Comparison of ENCODE assay signal across 9 cellular contexts in genomic region chr16:22670551-22670970, GRCh38.
DNase-seq lines count a peak whose midpoint lies in the region; ATAC-seq, FAIRE-seq and TF ChIP-seq lines count a peak whose summit lies in the region.
"Had no signal": no experiment of that assay in that cellular context is flagged by ENCODE, and none has a peak within 500 bp of the region (broad histone marks: within the 10 kb centered on the region; RNA-seq: fewer than 3 reads in every experiment).

No MANE protein-coding gene starts in this region.

- no peak overlapping the region for H3K27ac ChIP-seq in endodermal cell (ENCODE audit: low read depth, low read length)
- H3K27ac ChIP-seq in kidney (ENCODE audit: low read depth in 2 of 2, low read length in 2 of 2), result no peak overlapping the region

- H3K4me3 ChIP-seq in endodermal cell (ENCODE audit: low read length), result no peak overlapping the region
- no peak overlapping the region for H3K4me3 ChIP-seq in kidney (ENCODE audit: low read length in 2 of 2)

- 32 to 38% methylated on average over 6 of the region's 6 CpGs for WGBS in endodermal cell (ENCODE audit: insufficient coverage in 1 of 2, insufficient read length in 1 of 2), 2 experiments

- TF ChIP-seq CTCF in endodermal cell (conservative IDR thresholded peaks at IDR 0.05), result no peak
- TF ChIP-seq CTCF in kidney (IDR thresholded peaks at IDR 0.05; ENCODE audit: borderline replicate concordance, extremely low read depth, insufficient read depth), result no peak

- no peak overlapping the region for H3K27ac Mint-ChIP-seq in activated T-cell treated with anti-CD3 and anti-CD28 coated beads, Interleukin-2, amount 50 U/mL, for 24 hours
- no peak overlapping the region for H3K27ac Mint-ChIP-seq in endodermal cell

- ATAC-seq in activated T-cell treated with anti-CD3 and anti-CD28 coated beads, Interleukin-2, amount 50 U/mL, for 4 hours, result peak; percentile 43 to 66
- no peak for ATAC-seq in stimulated activated naive CD8-positive, alpha-beta T cell treated with anti-CD3 and anti-CD28 coated beads, Interleukin-15, Interleukin-2, amounts not matched to agents 100 U/mL and 50 U/mL, for 24 hours
- ATAC-seq in GM18505 (IDR thresholded peaks at IDR 0.05; ENCODE audit: unreplicated experiment), result no peak

- no peaks in the 10 kb centered on the region for H3K36me3 Mint-ChIP-seq in activated T-cell treated with anti-CD3 and anti-CD28 coated beads, Interleukin-2, amount 50 U/mL, for 4 hours (ENCODE audit: insufficient read depth)
- H3K36me3 Mint-ChIP-seq in activated T-cell treated with anti-CD3 and anti-CD28 coated beads, Interleukin-2, amount 50 U/mL, for 24 hours (ENCODE audit: low read depth), result no peaks in the 10 kb centered on the region
- no peaks in the 10 kb centered on the region for H3K36me3 Mint-ChIP-seq in endodermal cell (ENCODE audit: low read depth)

- no peaks in the 10 kb centered on the region for H3K36me3 ChIP-seq in endodermal cell (ENCODE audit: control insufficient read depth, insufficient read depth, low read length)
- no peaks in the 10 kb centered on the region for H3K36me3 ChIP-seq in kidney (ENCODE audit: control insufficient read depth in 1 of 2, insufficient read depth in 2 of 2, low read length in 2 of 2)

- H3K4me1 Mint-ChIP-seq in activated T-cell treated with anti-CD3 and anti-CD28 coated beads, Interleukin-2, amount 50 U/mL, for 4 hours (ENCODE audit: low read depth), result no peaks in the 10 kb centered on the region
- no peaks in the 10 kb centered on the region for H3K4me1 Mint-ChIP-seq in activated T-cell treated with anti-CD3 and anti-CD28 coated beads, Interleukin-2, amount 50 U/mL, for 24 hours (ENCODE audit: low read depth)
- no peaks in the 10 kb centered on the region for H3K4me1 Mint-ChIP-seq in endodermal cell

- no peaks in the 10 kb centered on the region for H3K9me3 ChIP-seq in endodermal cell (ENCODE audit: control insufficient read depth, low read length)
- no peaks in the 10 kb centered on the region for H3K9me3 ChIP-seq in kidney (ENCODE audit: control insufficient read depth in 1 of 2, low read length in 2 of 2)

- H3K27me3 Mint-ChIP-seq in activated T-cell treated with anti-CD3 and anti-CD28 coated beads, Interleukin-2, amount 50 U/mL, for 4 hours (ENCODE audit: low read depth), result no peaks in the 10 kb centered on the region
- peaks cover 3% of the 10 kb centered on the region for H3K27me3 Mint-ChIP-seq in activated T-cell treated with anti-CD3 and anti-CD28 coated beads, Interleukin-2, amount 50 U/mL, for 24 hours
- no peaks in the 10 kb centered on the region for H3K27me3 Mint-ChIP-seq in endodermal cell (ENCODE audit: insufficient read depth)

- H3K9me3 Mint-ChIP-seq in activated T-cell treated with anti-CD3 and anti-CD28 coated beads, Interleukin-2, amount 50 U/mL, for 4 hours, result no peaks in the 10 kb centered on the region
- H3K9me3 Mint-ChIP-seq in activated T-cell treated with anti-CD3 and anti-CD28 coated beads, Interleukin-2, amount 50 U/mL, for 24 hours, result no peaks in the 10 kb centered on the region
- H3K9me3 Mint-ChIP-seq in endodermal cell, result no peaks in the 10 kb centered on the region

- H3K9ac ChIP-seq in endodermal cell (ENCODE audit: extremely low read depth, low read length, poor library complexity, severe bottlenecking), result no peak overlapping the region
- H3K9ac ChIP-seq in kidney (ENCODE audit: low read length in 2 of 2), result no peak overlapping the region

- FAIRE-seq in kidney (lab: Jason Lieb, UNC), result no peak

- intact Hi-C loops in kidney (cut with DNase I), result no loop called here

- no peak for TF ChIP-seq POLR2A in GM18505 (IDR thresholded peaks at IDR 0.05; ENCODE audit: borderline replicate concordance, extremely low read depth, insufficient read depth, insufficient read length)

- peaks cover 11% of the 10 kb centered on the region for H3K27me3 ChIP-seq in endodermal cell (ENCODE audit: control insufficient read depth, insufficient read depth, low read length, poor library complexity, severe bottlenecking)

- no peaks in the 10 kb centered on the region for H3K4me1 ChIP-seq in endodermal cell (ENCODE audit: control insufficient read depth, insufficient read depth, low read length)
- no peaks in the 10 kb centered on the region for H3K4me1 ChIP-seq in kidney (ENCODE audit: control insufficient read depth in 1 of 2, insufficient read depth in 1 of 2, low read depth in 1 of 2, low read length in 2 of 2)

- no peak overlapping the region for H3K4me3 Mint-ChIP-seq in activated T-cell treated with anti-CD3 and anti-CD28 coated beads, Interleukin-2, amount 50 U/mL, for 4 hours
- H3K4me3 Mint-ChIP-seq in activated T-cell treated with anti-CD3 and anti-CD28 coated beads, Interleukin-2, amount 50 U/mL, for 24 hours, result no peak overlapping the region
- no peak overlapping the region for H3K4me3 Mint-ChIP-seq in endodermal cell

- no peak for DNase-seq in activated T-cell treated with anti-CD3 and anti-CD28 coated beads, Interleukin-2, amount 50 U/mL, for 4 hours
- no peak for DNase-seq in activated T-cell treated with anti-CD3 and anti-CD28 coated beads, Interleukin-2, amount 50 U/mL, for 24 hours
- DNase-seq in M059J (ENCODE audit: low read depth) (peak; percentile 20), endodermal cell (peak; percentile 91), kidney (no peak), T1000 (lab: John Stamatoyannopoulos, UW) (no peak)
- DNase-seq in stimulated activated naive CD8-positive, alpha-beta T cell treated with anti-CD3 and anti-CD28 coated beads, Interleukin-15, Interleukin-2, amounts not matched to agents 100 U/mL and 50 U/mL, for 24 hours, result peak; percentile 15
- DNase-seq: DMS79 treated with DMSO at 0.1 percent for 48 hours had no signal

Comparison
In these comparisons a context has a peak if more than half of its experiments do, and no peak if none do; other contexts are left out.
1. ATAC-seq: peak in activated T-cell treated with anti-CD3 and anti-CD28 coated beads, Interleukin-2, amount 50 U/mL, for 4 hours (2 of 2); none in stimulated activated naive CD8-positive, alpha-beta T cell treated with anti-CD3 and anti-CD28 coated beads, Interleukin-15, Interleukin-2, amounts not matched to agents 100 U/mL and 50 U/mL, for 24 hours (single experiment) and GM18505 (single experiment).
2. DNase-seq: peak in M059J (single experiment), endodermal cell (single experiment) and stimulated activated naive CD8-positive, alpha-beta T cell treated with anti-CD3 and anti-CD28 coated beads, Interleukin-15, Interleukin-2, amounts not matched to agents 100 U/mL and 50 U/mL, for 24 hours (single experiment); none in activated T-cell treated with anti-CD3 and anti-CD28 coated beads, Interleukin-2, amount 50 U/mL, for 4 hours (single experiment), activated T-cell treated with anti-CD3 and anti-CD28 coated beads, Interleukin-2, amount 50 U/mL, for 24 hours (single experiment), kidney (single experiment) and T1000 (single experiment).